23 cellular contexts compared by ENCODE assay signal in genomic region chr18:24372279-24372678, GRCh38.
"Had no signal": no experiment of that assay in that cellular context is flagged by ENCODE, and none has a peak within 500 bp of the region (broad histone marks: within the 10 kb centered on the region; RNA-seq: fewer than 3 reads in every experiment).

No MANE protein-coding gene starts in this region.

- DNase-seq: Kasumi-1, MM.1S, NCI-H1105, NCI-H1417, NCI-H1436 treated with DMSO at 0.1 percent for 48 hours, NCI-H1694, NCI-H187 treated with DMSO at 0.1 percent for 48 hours, NCI-H2029 treated with DMSO at 0.1 percent for 48 hours, NCI-H2171 treated with DMSO at 0.1 percent for 48 hours, NCI-H345, NCI-H446 treated with DMSO at 0.1 percent for 48 hours, NCI-H524, NCI-H69, NCI-H774, Right ventricle myocardium superior, RPMI8226, SIG-M5 had no signal

- H3K4me1 ChIP-seq: SJSA1 had no signal

- H3K4me3 ChIP-seq: K562, SJSA1, SK-N-MC had no signal

- H3K27ac Mint-ChIP-seq: IgD-negative memory B cell had no signal

- H3K4me1 Mint-ChIP-seq: IgD-negative memory B cell had no signal

- H3K9me3 ChIP-seq: SJSA1 had no signal

- ATAC-seq: K562 had no signal

- H3K9me3 Mint-ChIP-seq: IgD-negative memory B cell had no signal

- H3K36me3 Mint-ChIP-seq: IgD-negative memory B cell had no signal

- H3K27me3 Mint-ChIP-seq: IgD-negative memory B cell had no signal

- H3K9ac ChIP-seq: KMS-11 had no signal

- H3K4me3 Mint-ChIP-seq: IgD-negative memory B cell had no signal

- H3K27ac ChIP-seq: HL-60, KMS-11, SJSA1, SK-N-MC had no signal

- H3K27me3 ChIP-seq: SJSA1 had no signal
